ENCODE assay signal across 1 cellular context in the genomic region with DNA sequence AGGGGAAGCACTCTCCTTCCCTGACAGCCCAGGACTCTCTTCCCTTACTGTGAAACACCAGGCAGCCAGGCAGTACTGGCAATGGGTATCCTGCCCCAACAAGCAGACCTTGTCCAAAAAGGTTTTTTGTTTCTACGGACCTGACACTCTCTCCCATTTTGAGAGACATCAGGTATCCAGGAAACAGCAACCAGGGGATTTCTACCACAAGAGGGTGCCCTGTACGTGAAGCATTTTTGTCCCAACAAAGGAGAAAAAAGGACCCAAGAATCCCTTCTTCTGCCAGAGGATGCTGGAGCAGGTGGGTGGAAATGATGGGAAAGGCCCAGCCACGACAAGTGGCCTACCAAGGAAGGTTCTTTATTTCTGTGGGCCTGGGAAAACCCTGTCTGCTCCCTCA.
TF ChIP-seq lines count a peak whose summit lies in the region.

No MANE protein-coding gene starts in this region.

TF ChIP-seq in H1, 55 proteins besides CTCF, POLR2A, EP300 and RAD21 (continued from another document):
- no peak for TF ChIP-seq POLR2AphosphoS5 (IDR thresholded peaks at IDR 0.05; ENCODE audit: low read depth, low read length)
- TF ChIP-seq BCL11A (IDR thresholded peaks at IDR 0.05; ENCODE audit: low read depth in 2 of 2, low read length in 2 of 2), result no peak
- no peak for TF ChIP-seq TAF7 (optimal IDR thresholded peaks at IDR 0.05; ENCODE audit: borderline replicate concordance, low read depth, low read length)
